In the genomic region with DNA sequence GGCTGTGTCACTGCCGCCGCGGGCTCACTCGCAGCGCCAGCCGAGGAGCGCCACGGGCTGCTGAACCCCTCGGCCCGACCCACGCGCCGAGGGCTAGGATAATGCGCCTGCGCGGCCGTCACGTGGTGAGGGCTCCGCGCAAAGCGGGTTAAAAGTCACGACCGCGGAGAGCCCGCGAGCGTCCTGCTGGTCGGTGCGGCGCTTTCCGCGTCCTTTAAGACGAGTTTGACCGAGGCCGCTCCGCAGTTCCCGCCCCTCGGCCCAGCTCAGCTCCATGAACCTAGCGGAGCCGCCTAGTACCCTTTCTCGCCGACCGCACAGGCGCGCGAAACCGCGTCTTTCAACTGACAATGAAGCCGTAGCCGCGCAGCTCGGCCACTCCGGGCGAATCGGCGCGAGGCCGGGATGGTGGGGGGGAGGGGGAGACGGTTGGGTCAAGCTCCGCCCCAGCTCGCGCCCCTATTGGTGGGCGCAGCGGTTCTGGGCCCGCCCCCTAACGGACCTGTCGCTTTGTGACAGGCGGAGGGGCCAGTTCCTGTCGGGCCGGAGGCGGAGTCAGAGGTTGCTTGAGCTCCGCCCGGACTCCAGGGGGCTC, we compare ENCODE assay signal across 8 cellular contexts. TPM values are rescaled to one million over a fixed set of nuclear protein-coding genes. Genes with fewer than 3 reads are reported as not detected.
DNase-seq lines count a peak whose midpoint lies in the region; ATAC-seq and TF ChIP-seq lines count a peak whose summit lies in the region.

No MANE protein-coding gene starts in this region.

- no peaks in the 10 kb centered on the region for H3K27me3 Mint-ChIP-seq in CD4-positive, alpha-beta T cell
- no peaks in the 10 kb centered on the region for H3K27me3 Mint-ChIP-seq in activated CD4-positive, alpha-beta memory T cell treated with anti-CD3 and anti-CD28 coated beads, Interleukin-2, amount 10 ng/mL, durations not matched to agents 7 days and 5 days

- no peak for TF ChIP-seq CTCF in CD4-positive, alpha-beta T cell (IDR thresholded peaks at IDR 0.05)
- TF ChIP-seq CTCF in dorsolateral prefrontal cortex (IDR thresholded peaks at IDR 0.05 in 54 of 56, conservative IDR thresholded peaks at IDR 0.05 in 2 of 56; ENCODE audit: low read depth in 1 of 56, partially characterized antibody in 56 of 56) (peak in 39 of 56 donors; percentile 3 to 59 (median 37)), right lobe of liver (IDR thresholded peaks at IDR 0.05) (peak in 2 of 4 donors; percentile 7 to 35)

- POLR2A ChIA-PET in CD4-positive, alpha-beta T cell (lab: Charles Lee), result interaction anchor here (0.6 to 4.5 kb wide), 57 partner anchors 8 to 1908 kb away, joined by 3 to 179 read pairs (median 4); a partner anchor contains a TSS
- POLR2A ChIA-PET in activated CD4-positive, alpha-beta memory T cell treated with anti-CD3 and anti-CD28 coated beads, Interleukin-2, amount 10 ng/mL, durations not matched to agents 7 days and 5 days (lab: Charles Lee), result interaction anchor here (0.6 to 4.6 kb wide), 69 partner anchors 10 to 1908 kb away, joined by 3 to 145 read pairs (median 5); a partner anchor contains a TSS

- peak; percentile 83 for ATAC-seq in CD4-positive, alpha-beta T cell (ENCODE audit: poor library complexity)
- ATAC-seq in GM19455 (IDR thresholded peaks at IDR 0.05; ENCODE audit: unreplicated experiment) (peak; percentile 84), right lobe of liver (peak; percentile 89 to 96 (median 92))

- no peaks in the 10 kb centered on the region for H3K9me3 ChIP-seq in CD4-positive, alpha-beta T cell (ENCODE audit: control insufficient read depth, low read length)
- H3K9me3 ChIP-seq in right lobe of liver, result no peaks in the 10 kb centered on the region

- whole genome bisulfite sequencing in right lobe of liver (ENCODE audit: insufficient coverage, low coverage, low lambda C conversion rate, missing lambda C conversion rate), result 0% methylated on average over 10 of the region's 73 CpGs

- peaks cover 0 to 30% (median 13%) of the 10 kb centered on the region in 4 donors for H3K4me1 ChIP-seq in right lobe of liver

- CTCF ChIA-PET in CD4-positive, alpha-beta T cell (lab: Charles Lee), result interaction anchor here (0.6 to 2.4 kb wide), 12 partner anchors 9 to 815 kb away, joined by 3 to 13 read pairs (median 3); no protein-coding TSS in a partner anchor
- CTCF ChIA-PET in activated CD4-positive, alpha-beta memory T cell treated with anti-CD3 and anti-CD28 coated beads, Interleukin-2, amount 10 ng/mL, durations not matched to agents 7 days and 5 days (lab: Charles Lee), result interaction anchor here (0.8 to 3.6 kb wide), 22 partner anchors 10 to 574 kb away, joined by 3 to 31 read pairs (median 4); a partner anchor contains a TSS

- DNase-seq in CD4-positive, alpha-beta T cell, result peak; percentile 97 to 99 (median 98)
- peak; percentile 97 for DNase-seq in HK-2 (ENCODE audit: unreplicated experiment)
- peak; percentile 88 for DNase-seq in NCI-H82 treated with DMSO at 0.1 percent for 48 hours (lab: John Stamatoyannopoulos, UW; ENCODE audit: unreplicated experiment)
- peak; percentile 99 for DNase-seq in activated CD4-positive, alpha-beta memory T cell treated with anti-CD3 and anti-CD28 coated beads, Interleukin-2, amount 10 ng/mL, durations not matched to agents 7 days and 5 days
- DNase-seq in dorsolateral prefrontal cortex, result peak; percentile 96 to 100 (median 99)
- DNase-seq in right lobe of liver, result peak; percentile 100
- peak; percentile 99 for DNase-seq in stimulated activated CD4-positive, alpha-beta T cell treated with anti-CD3 and anti-CD28 coated beads, Interleukin-4, amount 100 ng/mL, for 24 hours

- no peaks in the 10 kb centered on the region for H3K27me3 ChIP-seq in CD4-positive, alpha-beta T cell (ENCODE audit: control insufficient read depth, insufficient read depth, low read length)
- no peaks in the 10 kb centered on the region for H3K27me3 ChIP-seq in dorsolateral prefrontal cortex
- H3K27me3 ChIP-seq in right lobe of liver, result no peaks in the 10 kb centered on the region

- peak; percentile 93 for TF ChIP-seq POLR2A in right lobe of liver (IDR thresholded peaks at IDR 0.05)

- no peaks in the 10 kb centered on the region for H3K9me3 Mint-ChIP-seq in CD4-positive, alpha-beta T cell
- H3K9me3 Mint-ChIP-seq in activated CD4-positive, alpha-beta memory T cell treated with anti-CD3 and anti-CD28 coated beads, Interleukin-2, amount 10 ng/mL, durations not matched to agents 7 days and 5 days, result no peaks in the 10 kb centered on the region

- intact Hi-C loops in CD4-positive, alpha-beta T cell (cut with DNase I, micrococcal nuclease), result loop anchor here (1.0 to 10.0 kb wide), 9 partner anchors 35 to 1535 kb away; a partner anchor contains a TSS
- intact Hi-C loops in dorsolateral prefrontal cortex (cut with DNase I) (loop anchor here in 1 of 2 donors (5.0 kb wide), 1 partner anchor 575 kb away; a partner anchor contains a TSS), right lobe of liver (cut with DNase I) (no loop called here)

- H3K27ac ChIP-seq in CD4-positive, alpha-beta T cell (ENCODE audit: low read depth, low read length), result peak overlapping the region; percentile 98
- H3K27ac ChIP-seq in dorsolateral prefrontal cortex (peak overlapping the region; percentile 92 to 100 (median 99)), right lobe of liver (peak overlapping the region; percentile 86 to 98 (median 89))

- peaks cover 27% of the 10 kb centered on the region for H3K36me3 Mint-ChIP-seq in CD4-positive, alpha-beta T cell (ENCODE audit: low read depth)
- H3K36me3 Mint-ChIP-seq in activated CD4-positive, alpha-beta memory T cell treated with anti-CD3 and anti-CD28 coated beads, Interleukin-2, amount 10 ng/mL, durations not matched to agents 7 days and 5 days (ENCODE audit: low read depth), result peaks cover 24% of the 10 kb centered on the region

- H3K4me1 Mint-ChIP-seq in CD4-positive, alpha-beta T cell (ENCODE audit: low read depth), result peaks cover 27% of the 10 kb centered on the region
- peaks cover 11% of the 10 kb centered on the region for H3K4me1 Mint-ChIP-seq in activated CD4-positive, alpha-beta memory T cell treated with anti-CD3 and anti-CD28 coated beads, Interleukin-2, amount 10 ng/mL, durations not matched to agents 7 days and 5 days

- peak overlapping the region; percentile 61 to 99 (median 91) for H3K4me3 ChIP-seq in dorsolateral prefrontal cortex
- peak overlapping the region; percentile 74 to 93 (median 89) for H3K4me3 ChIP-seq in right lobe of liver

- H3K27ac Mint-ChIP-seq in CD4-positive, alpha-beta T cell, result peak overlapping the region; percentile 96
- H3K27ac Mint-ChIP-seq in activated CD4-positive, alpha-beta memory T cell treated with anti-CD3 and anti-CD28 coated beads, Interleukin-2, amount 10 ng/mL, durations not matched to agents 7 days and 5 days, result peak overlapping the region; percentile 96

- no peaks in the 10 kb centered on the region for H3K36me3 ChIP-seq in right lobe of liver

- H3K4me3 Mint-ChIP-seq in CD4-positive, alpha-beta T cell, result peak overlapping the region; percentile 97
- H3K4me3 Mint-ChIP-seq in activated CD4-positive, alpha-beta memory T cell treated with anti-CD3 and anti-CD28 coated beads, Interleukin-2, amount 10 ng/mL, durations not matched to agents 7 days and 5 days, result no peak overlapping the region

RNA-seq across cellular contexts. Expression of a gene that starts 0.6 kb away (rescaled TPM):
- 100 to 1,000 TPM; 111 to 113 TPM for total RNA-seq in CD4-positive, alpha-beta T cell
- 100 to 1,000 TPM; 199 to 201 TPM for total RNA-seq in activated CD4-positive, alpha-beta memory T cell treated with anti-CD3 and anti-CD28 coated beads, Interleukin-2, amount 10 ng/mL, durations not matched to agents 7 days and 5 days
- total RNA-seq in dorsolateral prefrontal cortex (10 to 100 TPM; 36.5 to 71.7 (median 52.9) TPM), right lobe of liver (10 to 100 TPM; 53.8 to 70.9 (median 65.1) TPM)

Comparison
In these comparisons a context has a peak if more than half of its experiments do, and no peak if none do; other contexts are left out.
1. Peak in every context shown above with its lines: DNase-seq, ATAC-seq, H3K4me3 ChIP-seq and H3K27ac ChIP-seq.
2. intact Hi-C loops: an anchor here in CD4-positive, alpha-beta T cell (1.0 to 10.0 kb wide); none called in right lobe of liver.